In the genomic region with DNA sequence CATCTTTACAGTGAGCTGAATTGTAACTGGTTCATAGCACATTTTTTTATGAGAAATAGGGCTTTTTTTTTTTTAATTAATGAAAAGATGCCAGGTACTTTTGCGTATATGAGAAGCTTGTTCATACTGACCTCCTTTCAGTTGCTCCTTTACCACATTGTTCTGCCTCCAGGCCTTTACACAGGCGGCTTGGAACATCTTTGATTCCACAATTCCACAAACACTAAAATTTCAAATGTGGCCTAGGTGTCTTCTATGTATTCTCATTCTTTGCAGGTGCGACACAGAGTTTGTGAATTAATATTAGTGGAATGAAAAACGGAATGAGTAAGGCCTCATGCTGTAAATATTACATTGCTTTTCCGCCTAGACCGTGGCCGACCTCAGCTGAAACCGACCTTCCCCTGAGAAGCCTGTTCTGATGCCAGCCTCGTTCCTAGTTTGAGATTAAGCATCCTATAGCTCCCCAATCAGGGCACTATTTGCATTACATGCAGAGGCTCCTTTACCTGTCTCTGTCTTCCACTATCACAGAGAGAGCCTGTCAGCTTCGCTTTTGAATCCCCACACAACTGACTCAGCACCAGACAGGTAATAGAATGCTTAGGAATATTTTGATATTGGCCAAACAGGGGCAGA, we compare ENCODE assay signal across 1 cellular context.
TF ChIP-seq lines count a peak whose summit lies in the region.

No MANE protein-coding gene starts in this region.

TF ChIP-seq in Ishikawa, 13 proteins besides CTCF, POLR2A, EP300 and RAD21 (continued from another document):
- TF ChIP-seq, protein P1, sequence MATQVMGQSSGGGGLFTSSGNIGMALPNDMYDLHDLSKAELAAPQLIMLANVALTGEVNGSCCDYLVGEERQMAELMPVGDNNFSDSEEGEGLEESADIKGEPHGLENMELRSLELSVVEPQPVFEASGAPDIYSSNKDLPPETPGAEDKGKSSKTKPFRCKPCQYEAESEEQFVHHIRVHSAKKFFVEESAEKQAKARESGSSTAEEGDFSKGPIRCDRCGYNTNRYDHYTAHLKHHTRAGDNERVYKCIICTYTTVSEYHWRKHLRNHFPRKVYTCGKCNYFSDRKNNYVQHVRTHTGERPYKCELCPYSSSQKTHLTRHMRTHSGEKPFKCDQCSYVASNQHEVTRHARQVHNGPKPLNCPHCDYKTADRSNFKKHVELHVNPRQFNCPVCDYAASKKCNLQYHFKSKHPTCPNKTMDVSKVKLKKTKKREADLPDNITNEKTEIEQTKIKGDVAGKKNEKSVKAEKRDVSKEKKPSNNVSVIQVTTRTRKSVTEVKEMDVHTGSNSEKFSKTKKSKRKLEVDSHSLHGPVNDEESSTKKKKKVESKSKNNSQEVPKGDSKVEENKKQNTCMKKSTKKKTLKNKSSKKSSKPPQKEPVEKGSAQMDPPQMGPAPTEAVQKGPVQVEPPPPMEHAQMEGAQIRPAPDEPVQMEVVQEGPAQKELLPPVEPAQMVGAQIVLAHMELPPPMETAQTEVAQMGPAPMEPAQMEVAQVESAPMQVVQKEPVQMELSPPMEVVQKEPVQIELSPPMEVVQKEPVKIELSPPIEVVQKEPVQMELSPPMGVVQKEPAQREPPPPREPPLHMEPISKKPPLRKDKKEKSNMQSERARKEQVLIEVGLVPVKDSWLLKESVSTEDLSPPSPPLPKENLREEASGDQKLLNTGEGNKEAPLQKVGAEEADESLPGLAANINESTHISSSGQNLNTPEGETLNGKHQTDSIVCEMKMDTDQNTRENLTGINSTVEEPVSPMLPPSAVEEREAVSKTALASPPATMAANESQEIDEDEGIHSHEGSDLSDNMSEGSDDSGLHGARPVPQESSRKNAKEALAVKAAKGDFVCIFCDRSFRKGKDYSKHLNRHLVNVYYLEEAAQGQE (IDR thresholded peaks at IDR 0.05; ENCODE audit: low read depth): no peak
- TF ChIP-seq TCF12 (IDR thresholded peaks at IDR 0.05; ENCODE audit: low read depth) (no peak), NFIC (IDR thresholded peaks at IDR 0.05) (no peak)
- TF ChIP-seq, protein P2, sequence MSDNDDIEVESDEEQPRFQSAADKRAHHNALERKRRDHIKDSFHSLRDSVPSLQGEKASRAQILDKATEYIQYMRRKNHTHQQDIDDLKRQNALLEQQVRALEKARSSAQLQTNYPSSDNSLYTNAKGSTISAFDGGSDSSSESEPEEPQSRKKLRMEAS (IDR thresholded peaks at IDR 0.05): no peak
